In genomic region chr9:135290086-135290485, GRCh38 we compare ENCODE assay signal across 18 cellular contexts.
DNase-seq lines count a peak whose midpoint lies in the region; ATAC-seq, FAIRE-seq and TF ChIP-seq lines count a peak whose summit lies in the region.
"Had no signal": no experiment of that assay in that cellular context is flagged by ENCODE, and none has a peak within 500 bp of the region (broad histone marks: within the 10 kb centered on the region; RNA-seq: fewer than 3 reads in every experiment).

No MANE protein-coding gene starts in this region.

- peak overlapping the region; percentile 44; the same call in 1 of the 2 replicates for H2BK12ac ChIP-seq in H1 (ENCODE audit: low read depth, low read length)

- in situ Hi-C loops in G401 (cut with HindIII; ENCODE audit: low sequenced_read_pairs), result no loop called here

- no peak overlapping the region for H2BK5ac ChIP-seq in H1 (ENCODE audit: low read depth, low read length)

- TF ChIP-seq EP300 in H1 (IDR thresholded peaks at IDR 0.05; ENCODE audit: borderline replicate concordance in 1 of 2, low read depth in 2 of 2, low read length in 2 of 2) (no peak), stomach (IDR thresholded peaks at IDR 0.05) (no peak)

- ATAC-seq in right cardiac atrium, result peak; percentile 80 to 84
- ATAC-seq: A549, GM23338, K562 had no signal

- H2AFZ ChIP-seq in H1 (ENCODE audit: low read length), result no peak overlapping the region

- no peak for FAIRE-seq in H1 (lab: Jason Lieb, UNC)
- FAIRE-seq in HTR-8/SVneo (lab: Jason Lieb, UNC), result no peak
- FAIRE-seq: A549, D721Med, GM12892, GM18507, K562 had no signal

- no peak overlapping the region; the same call in 1 of the 2 replicates for H2BK15ac ChIP-seq in H1 (ENCODE audit: low read length)

- no peak overlapping the region for H3K14ac ChIP-seq in H1 (ENCODE audit: insufficient read length)

- no peaks in the 10 kb centered on the region for H3K27me3 ChIP-seq in H1 (replicated peaks in 1 of 4; ENCODE audit: control insufficient read depth in 3 of 4, extremely low read depth in 1 of 4, insufficient read depth in 3 of 4, low read length in 3 of 4)
- H3K27me3 ChIP-seq in right cardiac atrium (ENCODE audit: control insufficient read depth, insufficient read depth), result no peaks in the 10 kb centered on the region
- H3K27me3 ChIP-seq in stomach, result peaks cover 0 to 14% (median 0%) of the 10 kb centered on the region in 3 donors

- H3K4me3 ChIP-seq in H1 (ENCODE audit: extremely low read depth in 1 of 4, insufficient read depth in 2 of 4, low read depth in 3 of 4, low read length in 4 of 4) (no peak overlapping the region), right cardiac atrium (ENCODE audit: low read length) (no peak overlapping the region), stomach (no peak overlapping the region)
- H3K4me3 ChIP-seq: A549, GM23338, K562 had no signal

- H3K36me3 ChIP-seq in H1 (ENCODE audit: control insufficient read depth in 2 of 4, insufficient read depth in 4 of 4, low read length in 3 of 4) (no peaks in the 10 kb centered on the region), stomach (no peaks in the 10 kb centered on the region)

- TF ChIP-seq CTCF in H1 (IDR thresholded peaks at IDR 0.05; ENCODE audit: control extremely low read depth in 1 of 3, insufficient read depth in 1 of 3, low read depth in 1 of 3, low read length in 3 of 3), result no peak
- TF ChIP-seq CTCF in stomach (IDR thresholded peaks at IDR 0.05), result no peak

- no peaks in the 10 kb centered on the region for H4K20me1 ChIP-seq in H1 (replicated peaks in 1 of 2; ENCODE audit: control insufficient read depth in 1 of 2, insufficient read depth in 2 of 2, low read length in 2 of 2)

- no peaks in the 10 kb centered on the region for H3K79me1 ChIP-seq in H1 (ENCODE audit: low read depth, low read length)

- no peak overlapping the region for H2BK20ac ChIP-seq in H1 (ENCODE audit: low read length)

- no peak for TF ChIP-seq RAD21 in H1 (IDR thresholded peaks at IDR 0.05 in 1 of 2, conservative IDR thresholded peaks at IDR 0.05 in 1 of 2; ENCODE audit: low read depth in 2 of 2, low read length in 2 of 2)

- H3K9me3 ChIP-seq in H1 (ENCODE audit: insufficient read depth in 2 of 2, low read depth in 1 of 2, low read length in 1 of 2) (peaks cover 0 to 9% of the 10 kb centered on the region in 2 experiments; a peak in 1 of 4 replicates), right cardiac atrium (ENCODE audit: control insufficient read depth, low read length) (no peaks in the 10 kb centered on the region), stomach (no peaks in the 10 kb centered on the region)
- H3K9me3 ChIP-seq: A549 had no signal

- no peak overlapping the region for H3K4me2 ChIP-seq in H1 (ENCODE audit: insufficient read depth in 1 of 2, low read depth in 2 of 2, low read length in 2 of 2)
- H3K4me2 ChIP-seq: A549, GM23338 had no signal

- H4K91ac ChIP-seq in H1 (replicated peaks; ENCODE audit: insufficient read length, low read length), result no peak overlapping the region

- H3K4me1 ChIP-seq in H1 (replicated peaks in 1 of 4; ENCODE audit: control insufficient read depth in 3 of 4, insufficient read depth in 4 of 4, low read length in 3 of 4), result peaks cover 0 to 1% (median 0%) of the 10 kb centered on the region in 4 experiments; a peak in 2 of 7 replicates
- H3K4me1 ChIP-seq in right cardiac atrium (ENCODE audit: control insufficient read depth, insufficient read depth, low read length), result no peaks in the 10 kb centered on the region
- peaks cover 3 to 6% (median 5%) of the 10 kb centered on the region in 4 donors for H3K4me1 ChIP-seq in stomach
- H3K4me1 ChIP-seq: A549 had no signal

- CTCF ChIA-PET in H1 (lab: Charles Lee; ENCODE audit: partially characterized antibody), result interaction anchor here (0.9 to 2.6 kb wide), 4 partner anchors 8 to 123 kb away, joined by 3 to 9 read pairs (median 3); no protein-coding TSS in a partner anchor

- no peak overlapping the region for H4K5ac ChIP-seq in H1 (ENCODE audit: insufficient read length, low read depth, low read length)

- no peak overlapping the region for H3K18ac ChIP-seq in H1 (ENCODE audit: extremely low read depth, low read length)

- H3K56ac ChIP-seq in H1 (replicated peaks; ENCODE audit: insufficient read length, low read depth, low read length), result no peak overlapping the region

- no peak overlapping the region for H2AK5ac ChIP-seq in H1 (ENCODE audit: low read depth, low read length)

- no peak overlapping the region for H3K23ac ChIP-seq in H1 (ENCODE audit: insufficient read length)

- no peak overlapping the region for H3K9ac ChIP-seq in H1 (replicated peaks in 1 of 4; ENCODE audit: extremely low read depth in 1 of 4, low read depth in 3 of 4, low read length in 3 of 4)

- no peak overlapping the region for H4K8ac ChIP-seq in H1 (ENCODE audit: extremely low read depth, insufficient read depth, low read length)

- DNase-seq in G401 (ENCODE audit: low spot score) (peak; percentile 35), H1 (ENCODE audit: low read depth in 1 of 2, low spot score in 2 of 2) (no peak), right cardiac atrium (peak in 2 of 3 donors; percentile 30 to 76), stomach (peak; percentile 79), NCI-H2029 treated with DMSO at 0.1 percent for 48 hours (lab: John Stamatoyannopoulos, UW) (no peak), amygdala (lab: John Stamatoyannopoulos, UW) (no peak), HTR-8/SVneo (ENCODE audit: insufficient read length, low spot score) (no peak)
- DNase-seq: NCI-H1092 treated with DMSO at 0.1 percent for 48 hours, NCI-H146, NCI-H2081, NCI-H446 treated with DMSO at 0.1 percent for 48 hours, NCI-H69 had no signal

- no peaks in the 10 kb centered on the region for H3K23me2 ChIP-seq in H1 (ENCODE audit: low read depth, low read length)

- intact Hi-C loops in right cardiac atrium (cut with DNase I), result no loop called here
- intact Hi-C loops in stomach (cut with DNase I; ENCODE audit: low total_unique reads), result no loop called here

- POLR2A ChIA-PET in H1 (lab: Charles Lee; ENCODE audit: partially characterized antibody), result no interaction called here

- H2BK120ac ChIP-seq in H1 (replicated peaks; ENCODE audit: low read depth, low read length), result no peak overlapping the region

- H3K27ac ChIP-seq in H1 (ENCODE audit: low read depth, low read length) (no peak overlapping the region), right cardiac atrium (ENCODE audit: low read length) (no peak overlapping the region), stomach (no peak overlapping the region)
- H3K27ac ChIP-seq: A549 had no signal

- TF ChIP-seq POLR2A in H1 (IDR thresholded peaks at IDR 0.05; ENCODE audit: control extremely low read depth in 1 of 2, low read depth in 2 of 2, low read length in 2 of 2) (no peak), stomach (IDR thresholded peaks at IDR 0.05) (no peak)

- 88% methylated on average over 8 of the region's 9 CpGs; no CpG with 5 or more reads in 1 of the 2 experiments for WGBS in H1 (ENCODE audit: extremely low coverage in 1 of 2, insufficient coverage in 1 of 2, insufficient read length in 1 of 2, insufficient replicate concordance in 2 of 2, low coverage in 1 of 2, low lambda C conversion rate in 2 of 2, missing lambda C conversion rate in 1 of 2), 2 experiments
- 53% methylated on average over 9 of the region's 9 CpGs for WGBS in right cardiac atrium
- 29 to 53% (median 40%) methylated on average over 9 of the region's 9 CpGs for WGBS in stomach, 5 donors

- no peaks in the 10 kb centered on the region for H3K79me2 ChIP-seq in H1 (ENCODE audit: control insufficient read depth in 1 of 2, insufficient read depth in 2 of 2, low read length in 2 of 2)

- peak overlapping the region; percentile 33 for H3K4ac ChIP-seq in H1 (replicated peaks; ENCODE audit: insufficient read length, low read depth, low read length)

TF ChIP-seq in H1, 55 proteins besides CTCF, POLR2A, EP300 and RAD21:
- no peak for TF ChIP-seq PHF8 (conservative IDR thresholded peaks at IDR 0.05; ENCODE audit: low read depth, low read length)
- no peak for TF ChIP-seq CHD2 (IDR thresholded peaks at IDR 0.05; ENCODE audit: low read length)
- no peak for TF ChIP-seq SIN3A (conservative IDR thresholded peaks at IDR 0.05 in 1 of 2, IDR thresholded peaks at IDR 0.05 in 1 of 2; ENCODE audit: low read depth in 1 of 2, low read length in 2 of 2)
- TF ChIP-seq RXRA (IDR thresholded peaks at IDR 0.05; ENCODE audit: insufficient read depth, low read depth, low read length), result no peak
- TF ChIP-seq MAX (IDR thresholded peaks at IDR 0.05), result no peak
- TF ChIP-seq ASH2L (IDR thresholded peaks at IDR 0.05; ENCODE audit: low read length), result no peak
- no peak for TF ChIP-seq POU5F1 (IDR thresholded peaks at IDR 0.05; ENCODE audit: low read depth, low read length)
- TF ChIP-seq TBP (IDR thresholded peaks at IDR 0.05; ENCODE audit: low read depth, low read length), result no peak
- no peak for TF ChIP-seq BACH1 (IDR thresholded peaks at IDR 0.05; ENCODE audit: low read length)
- TF ChIP-seq CTBP2 (IDR thresholded peaks at IDR 0.05; ENCODE audit: borderline replicate concordance, insufficient read depth, insufficient read length, low read length), result no peak
- no peak for TF ChIP-seq CBX5 (IDR thresholded peaks at IDR 0.05; ENCODE audit: low read depth, low read length)
- no peak for TF ChIP-seq KDM4A (IDR thresholded peaks at IDR 0.05; ENCODE audit: low read depth, low read length, severe bottlenecking)
- TF ChIP-seq HDAC6 (IDR thresholded peaks at IDR 0.05; ENCODE audit: low read depth, low read length), result no peak
- no peak for TF ChIP-seq ATF3 (IDR thresholded peaks at IDR 0.05; ENCODE audit: insufficient read depth, low read depth, low read length)
- TF ChIP-seq HDAC2 (IDR thresholded peaks at IDR 0.05; ENCODE audit: borderline replicate concordance in 1 of 2, low read depth in 2 of 2, low read length in 2 of 2), result no peak
- TF ChIP-seq KDM1A (IDR thresholded peaks at IDR 0.05; ENCODE audit: borderline replicate concordance, low read length), result no peak
TF ChIP-seq in H1: peak in this region for 0.

Comparison
In these comparisons a context has a peak if more than half of its experiments do, and no peak if none do; other contexts are left out.
1. DNase-seq: peak in G401 (single experiment), right cardiac atrium (2 of 3) and stomach (single experiment); none in H1 (0 of 2), NCI-H2029 treated with DMSO at 0.1 percent for 48 hours (single experiment), amygdala (0 of 56) and HTR-8/SVneo (single experiment).